ENCODE assay signal across 2 cellular contexts in genomic region chr22:22682196-22682595, GRCh38.
TF ChIP-seq lines count a peak whose summit lies in the region.

No MANE protein-coding gene starts in this region.

TF ChIP-seq in GM12891, 5 proteins besides CTCF, POLR2A, EP300 and RAD21:
- no peak for TF ChIP-seq POLR2AphosphoS5 (IDR thresholded peaks at IDR 0.05; ENCODE audit: low read depth, low read length)
- no peak for TF ChIP-seq PAX5 (IDR thresholded peaks at IDR 0.05; ENCODE audit: insufficient read depth, low read length, severe bottlenecking)
- no peak for TF ChIP-seq TAF1 (IDR thresholded peaks at IDR 0.05; ENCODE audit: low read depth, low read length)
- no peak for TF ChIP-seq SPI1 (IDR thresholded peaks at IDR 0.05; ENCODE audit: low read depth, low read length)
- no peak for TF ChIP-seq POU2F2 (IDR thresholded peaks at IDR 0.05; ENCODE audit: low read depth, low read length)

TF ChIP-seq in GM12878, 131 proteins besides CTCF, POLR2A, EP300 and RAD21:
- peak; percentile 37 for TF ChIP-seq NR2C2 (IDR thresholded peaks at IDR 0.05; ENCODE audit: borderline replicate concordance, control insufficient read depth, insufficient read length, low read depth)
- no peak for TF ChIP-seq ESRRA (IDR thresholded peaks at IDR 0.05; ENCODE audit: low read length)
- TF ChIP-seq KAT2A (conservative IDR thresholded peaks at IDR 0.05; ENCODE audit: control insufficient read depth, low read depth, low read length) = no peak
- TF ChIP-seq, protein P1, sequence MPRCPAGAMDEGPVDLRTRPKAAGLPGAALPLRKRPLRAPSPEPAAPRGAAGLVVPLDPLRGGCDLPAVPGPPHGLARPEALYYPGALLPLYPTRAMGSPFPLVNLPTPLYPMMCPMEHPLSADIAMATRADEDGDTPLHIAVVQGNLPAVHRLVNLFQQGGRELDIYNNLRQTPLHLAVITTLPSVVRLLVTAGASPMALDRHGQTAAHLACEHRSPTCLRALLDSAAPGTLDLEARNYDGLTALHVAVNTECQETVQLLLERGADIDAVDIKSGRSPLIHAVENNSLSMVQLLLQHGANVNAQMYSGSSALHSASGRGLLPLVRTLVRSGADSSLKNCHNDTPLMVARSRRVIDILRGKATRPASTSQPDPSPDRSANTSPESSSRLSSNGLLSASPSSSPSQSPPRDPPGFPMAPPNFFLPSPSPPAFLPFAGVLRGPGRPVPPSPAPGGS (IDR thresholded peaks at IDR 0.05; ENCODE audit: borderline replicate concordance, insufficient read depth, low read depth, low read length, poor library complexity, severe bottlenecking) = peak; percentile 16
- no peak for TF ChIP-seq TCF7 (IDR thresholded peaks at IDR 0.05; ENCODE audit: borderline replicate concordance)
- TF ChIP-seq RCOR1 (conservative IDR thresholded peaks at IDR 0.05; ENCODE audit: low read depth, low read length) = no peak
- TF ChIP-seq ZSCAN29 (IDR thresholded peaks at IDR 0.05) = no peak
- no peak for TF ChIP-seq SMC3 (IDR thresholded peaks at IDR 0.05; ENCODE audit: borderline replicate concordance, low read length)
- TF ChIP-seq STAT1 (conservative IDR thresholded peaks at IDR 0.05) = no peak
